33 cellular contexts compared by ENCODE assay signal in the genomic region with DNA sequence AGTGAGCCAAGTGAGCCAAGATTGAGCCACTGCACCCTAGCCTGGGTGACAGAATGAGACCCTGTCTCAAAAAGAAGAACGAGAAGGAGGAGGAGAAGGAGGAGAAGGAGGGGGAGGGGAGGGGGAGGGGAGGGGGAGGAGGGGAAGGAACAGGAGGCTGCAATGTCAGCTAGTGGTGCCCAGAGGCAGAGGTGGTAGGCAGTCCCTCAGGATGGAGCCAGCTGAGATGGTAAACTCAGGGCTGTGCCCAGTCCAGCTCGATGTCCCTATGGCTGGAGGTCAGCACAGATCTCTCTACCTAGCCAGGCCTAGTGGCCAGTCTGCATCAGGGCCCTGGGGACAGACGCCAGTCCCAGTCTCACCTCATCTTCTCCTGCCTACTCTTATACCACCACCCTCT.
"Had no signal": no experiment of that assay in that cellular context is flagged by ENCODE, and none has a peak within 500 bp of the region (broad histone marks: within the 10 kb centered on the region; RNA-seq: fewer than 3 reads in every experiment).

No MANE protein-coding gene starts in this region.

- H3K27ac Mint-ChIP-seq: activated B cell treated with CpG ODN at 0.5 μM for 24 hours; activated CD4-positive, alpha-beta memory T cell treated with anti-CD3 and anti-CD28 coated beads for 36 hours; activated CD4-positive, alpha-beta T cell treated with anti-CD3 and anti-CD28 coated beads, Interleukin-2, amount 10 ng/mL, durations not matched to agents 24 days and 14 days; activated CD8-positive, alpha-beta T cell treated with anti-CD3 and anti-CD28 coated beads for 36 hours; activated naive CD4-positive, alpha-beta T cell treated with anti-CD3 and anti-CD28 coated beads for 36 hours; activated naive CD4-positive, alpha-beta T cell treated with anti-CD3 and anti-CD28 coated beads, Interleukin-2, amount 50 U/mL, for 72 hours; activated naive CD8-positive, alpha-beta T cell treated with anti-CD3 and anti-CD28 coated beads for 36 hours; activated T-cell treated with anti-CD3 and anti-CD28 coated beads, Interleukin-2, amount 50 U/mL, for 72 hours; activated T-helper 1 cell treated with anti-CD3 and anti-CD28 coated beads, Interleukin-12 subunit alpha, Interleukin-12 subunit beta, Interleukin-2, Interleukin-4 antibody, amounts not matched to agents 30 ng/mL and 10 ng/mL and 1 ng/mL, durations not matched to agents 14 hours and 24 hours and 36 hours; activated T-helper 17 cell treated with anti-CD3 and anti-CD28 coated beads, Interleukin-2, amount 50 U/mL, for 72 hours; T-cell; T-helper 2 cell treated with Interferon-gamma antibody and Interleukin-4, amounts not matched to agents 5 μg/mL and 100 μg/mL, for 36 hours had no signal

- H3K9me3 ChIP-seq: adrenal gland, body of pancreas, breast epithelium had no signal

- H3K27me3 Mint-ChIP-seq: activated CD8-positive, alpha-beta T cell treated with anti-CD3 and anti-CD28 coated beads for 36 hours; activated naive CD8-positive, alpha-beta T cell treated with anti-CD3 and anti-CD28 coated beads for 36 hours; activated T-helper 17 cell treated with anti-CD3 and anti-CD28 coated beads, Interleukin-2, amount 50 U/mL, for 72 hours; T-cell had no signal

- H3K4me1 ChIP-seq: adrenal gland, body of pancreas, breast epithelium had no signal

- H3K36me3 ChIP-seq: adrenal gland, brain microvascular endothelial cell, breast epithelium had no signal

- H3K36me3 Mint-ChIP-seq: activated CD4-positive, alpha-beta memory T cell treated with anti-CD3 and anti-CD28 coated beads for 36 hours; activated naive CD4-positive, alpha-beta T cell treated with anti-CD3 and anti-CD28 coated beads, Interleukin-2, amount 50 U/mL, for 72 hours; activated naive CD8-positive, alpha-beta T cell treated with anti-CD3 and anti-CD28 coated beads for 36 hours; T-cell had no signal

- H3K9me3 Mint-ChIP-seq: activated B cell treated with CpG ODN at 0.5 μM for 24 hours; activated CD4-positive, alpha-beta memory T cell treated with anti-CD3 and anti-CD28 coated beads for 36 hours; activated CD4-positive, alpha-beta T cell treated with anti-CD3 and anti-CD28 coated beads, Interleukin-2, amount 10 ng/mL, durations not matched to agents 24 days and 14 days; activated naive CD4-positive, alpha-beta T cell treated with anti-CD3 and anti-CD28 coated beads for 36 hours; activated naive CD4-positive, alpha-beta T cell treated with anti-CD3 and anti-CD28 coated beads, Interleukin-2, amount 50 U/mL, for 72 hours; activated naive CD8-positive, alpha-beta T cell treated with anti-CD3 and anti-CD28 coated beads for 36 hours; activated T-cell treated with anti-CD3 and anti-CD28 coated beads, Interleukin-2, amount 50 U/mL, for 4 hours; activated T-cell treated with anti-CD3 and anti-CD28 coated beads, Interleukin-2, amount 50 U/mL, for 72 hours; activated T-helper 1 cell treated with anti-CD3 and anti-CD28 coated beads, Interleukin-12 subunit alpha, Interleukin-12 subunit beta, Interleukin-2, Interleukin-4 antibody, amounts not matched to agents 30 ng/mL and 10 ng/mL and 1 ng/mL, durations not matched to agents 14 hours and 24 hours and 36 hours; activated T-helper 17 cell treated with anti-CD3 and anti-CD28 coated beads, Interleukin-2, amount 50 U/mL, for 72 hours; T-cell; T-helper 2 cell treated with Interferon-gamma antibody and Interleukin-4, amounts not matched to agents 5 μg/mL and 100 μg/mL, for 36 hours had no signal

- H3K4me1 Mint-ChIP-seq: activated B cell treated with CpG ODN at 0.5 μM for 24 hours; activated CD4-positive, alpha-beta T cell treated with anti-CD3 and anti-CD28 coated beads, Interleukin-2, amount 10 ng/mL, durations not matched to agents 24 days and 14 days; T-cell had no signal

- H3K27ac ChIP-seq: adrenal gland, body of pancreas, brain microvascular endothelial cell, breast epithelium had no signal

- H3K4me3 Mint-ChIP-seq: activated B cell treated with CpG ODN at 0.5 μM for 24 hours; activated CD4-positive, alpha-beta memory T cell treated with anti-CD3 and anti-CD28 coated beads for 36 hours; activated CD4-positive, alpha-beta T cell treated with anti-CD3 and anti-CD28 coated beads, Interleukin-2, amount 10 ng/mL, durations not matched to agents 24 days and 14 days; activated CD8-positive, alpha-beta T cell treated with anti-CD3 and anti-CD28 coated beads for 36 hours; activated naive CD4-positive, alpha-beta T cell treated with anti-CD3 and anti-CD28 coated beads for 36 hours; activated naive CD8-positive, alpha-beta T cell treated with anti-CD3 and anti-CD28 coated beads for 36 hours; activated T-cell treated with anti-CD3 and anti-CD28 coated beads, Interleukin-2, amount 50 U/mL, for 4 hours; activated T-cell treated with anti-CD3 and anti-CD28 coated beads, Interleukin-2, amount 50 U/mL, for 72 hours; activated T-helper 1 cell treated with anti-CD3 and anti-CD28 coated beads, Interleukin-12 subunit alpha, Interleukin-12 subunit beta, Interleukin-2, Interleukin-4 antibody, amounts not matched to agents 30 ng/mL and 10 ng/mL and 1 ng/mL, durations not matched to agents 14 hours and 24 hours and 36 hours; activated T-helper 17 cell treated with anti-CD3 and anti-CD28 coated beads, Interleukin-2, amount 50 U/mL, for 72 hours; T-cell; T-helper 2 cell treated with Interferon-gamma antibody and Interleukin-4, amounts not matched to agents 5 μg/mL and 100 μg/mL, for 36 hours had no signal

- H3K27me3 ChIP-seq: adrenal gland, body of pancreas, brain microvascular endothelial cell, breast epithelium had no signal

- DNase-seq: activated B cell treated with CpG ODN at 0.5 μM for 24 hours; activated CD4-positive, alpha-beta memory T cell treated with anti-CD3 and anti-CD28 coated beads for 36 hours; activated CD4-positive, alpha-beta T cell treated with anti-CD3 and anti-CD28 coated beads for 4 hours; activated CD4-positive, alpha-beta T cell treated with anti-CD3 and anti-CD28 coated beads, Interleukin-2, amount 10 ng/mL, durations not matched to agents 24 days and 14 days; activated CD4-positive, alpha-beta T cell treated with anti-CD3 and anti-CD28 coated beads, Interleukin-2, amount 50 U/mL, for 1 hour; activated CD4-positive, alpha-beta T cell treated with anti-CD3 and anti-CD28 coated beads, Interleukin-2, amount 50 U/mL, for 4 hours; activated CD4-positive, CD25-positive, alpha-beta regulatory T cell treated with anti-CD3 and anti-CD28 coated beads, Interleukin-2, amount 50 U/mL, for 72 hours; activated CD8-positive, alpha-beta memory T cell treated with anti-CD3 and anti-CD28 coated beads, Interleukin-2, amount 50 U/mL, for 4 hours; activated CD8-positive, alpha-beta T cell treated with anti-CD3 and anti-CD28 coated beads for 36 hours; activated effector memory CD4-positive, alpha-beta T cell treated with anti-CD3 and anti-CD28 coated beads, Interleukin-2, amount 50 U/mL, for 16 hours; activated gamma-delta T cell treated with Interleukin-2 at 50 U/mL for 16 hours; activated naive CD4-positive, alpha-beta T cell; activated naive CD4-positive, alpha-beta T cell treated with anti-CD3 and anti-CD28 coated beads for 36 hours; activated naive CD4-positive, alpha-beta T cell treated with anti-CD3 and anti-CD28 coated beads, Interleukin-2, amount 50 U/mL, for 16 hours; activated naive CD8-positive, alpha-beta T cell treated with anti-CD3 and anti-CD28 coated beads for 36 hours; activated T-cell treated with anti-CD3 and anti-CD28 coated beads for 4 hours; activated T-cell treated with anti-CD3 and anti-CD28 coated beads, Interleukin-2, amount 50 U/mL, for 1 hour; activated T-cell treated with anti-CD3 and anti-CD28 coated beads, Interleukin-2, amount 50 U/mL, for 4 hours; activated T-cell treated with anti-CD3 and anti-CD28 coated beads, Interleukin-2, amount 50 U/mL, for 72 hours; amniotic stem cell; aorta; body of pancreas; brain microvascular endothelial cell; central memory CD4-positive, alpha-beta T cell; T-cell; T-helper 2 cell; T-helper 9 cell had no signal

- ATAC-seq: activated CD8-positive, alpha-beta T cell treated with anti-CD3 and anti-CD28 coated beads for 36 hours; activated naive CD4-positive, alpha-beta T cell treated with anti-CD3 and anti-CD28 coated beads, Interleukin-2, amount 50 U/mL, for 72 hours; activated T-cell treated with anti-CD3 and anti-CD28 coated beads, Interleukin-2, amount 50 U/mL, for 4 hours; activated T-cell treated with anti-CD3 and anti-CD28 coated beads, Interleukin-2, amount 50 U/mL, for 72 hours; activated T-helper 17 cell treated with anti-CD3 and anti-CD28 coated beads, Interleukin-2, amount 50 U/mL, for 72 hours; body of pancreas; T-cell had no signal

- H3K4me3 ChIP-seq: adrenal gland, body of pancreas, breast epithelium had no signal
